In the genomic region with DNA sequence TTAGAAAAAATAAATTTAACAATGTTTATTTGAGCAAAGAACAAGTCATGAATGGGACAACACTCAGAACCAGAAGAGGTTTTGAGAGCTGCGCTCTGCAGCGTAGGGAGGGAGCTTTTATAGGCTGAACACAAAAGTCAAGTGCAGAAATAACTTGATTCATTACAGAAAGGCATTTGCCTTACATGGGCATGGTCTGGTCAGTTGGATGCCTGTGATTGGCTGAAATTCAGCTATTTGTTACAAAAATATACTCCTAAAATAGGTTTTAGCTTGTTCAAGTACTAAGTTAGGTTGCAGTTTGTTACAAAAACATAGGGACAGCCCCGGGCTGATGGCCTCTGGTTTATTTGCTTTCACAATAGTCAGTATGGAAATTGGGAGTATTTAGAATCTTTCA, we compare ENCODE assay signal across 21 cellular contexts.
DNase-seq lines count a peak whose midpoint lies in the region; ATAC-seq and TF ChIP-seq lines count a peak whose summit lies in the region.
"Had no signal": no experiment of that assay in that cellular context is flagged by ENCODE, and none has a peak within 500 bp of the region (broad histone marks: within the 10 kb centered on the region; RNA-seq: fewer than 3 reads in every experiment).

No MANE protein-coding gene starts in this region.

- H2AK5ac ChIP-seq in mesenchymal stem cell (ENCODE audit: low read length, severe bottlenecking) = no peak overlapping the region

- no peak overlapping the region for H4K91ac ChIP-seq in mesenchymal stem cell (ENCODE audit: low read length)

- H3K9me3 ChIP-seq in HEK293 (ENCODE audit: control insufficient read depth, insufficient read depth, low read depth, low read length) = no peaks in the 10 kb centered on the region
- peaks cover 3% of the 10 kb centered on the region for H3K9me3 ChIP-seq in mesenchymal stem cell (ENCODE audit: control insufficient read depth, low read length)
- no peaks in the 10 kb centered on the region for H3K9me3 ChIP-seq in vagina

- H3K36me3 ChIP-seq in HEK293 (ENCODE audit: control insufficient read depth in 2 of 2, insufficient read depth in 1 of 2, low read length in 2 of 2) (no peaks in the 10 kb centered on the region), mesenchymal stem cell (ENCODE audit: control insufficient read depth in 1 of 2, insufficient read depth in 2 of 2, low read depth in 1 of 2, low read length in 2 of 2) (no peaks in the 10 kb centered on the region), vagina (no peaks in the 10 kb centered on the region)

- no peak overlapping the region for H3K27ac ChIP-seq in HEK293 (ENCODE audit: extremely low read depth, low read depth, low read length)
- peak overlapping the region; percentile 73 to 84 for H3K27ac ChIP-seq in coronary artery
- no peak overlapping the region for H3K27ac ChIP-seq in mesenchymal stem cell (ENCODE audit: low read length, poor library complexity, severe bottlenecking)
- H3K27ac ChIP-seq in vagina = peak overlapping the region; percentile 42
- H3K27ac ChIP-seq: GM23248, RWPE1 had no signal

- no peak overlapping the region for H3K14ac ChIP-seq in mesenchymal stem cell (ENCODE audit: low read length in 2 of 2)

- no peak overlapping the region for H4K8ac ChIP-seq in mesenchymal stem cell (ENCODE audit: low read length)

- H3K36me3 Mint-ChIP-seq in activated naive CD8-positive, alpha-beta T cell treated with anti-CD3 and anti-CD28 coated beads for 36 hours = peaks cover 2% of the 10 kb centered on the region

- H3K79me1 ChIP-seq in mesenchymal stem cell (replicated peaks; ENCODE audit: low read length, poor library complexity, severe bottlenecking) = no peaks in the 10 kb centered on the region

- H2BK120ac ChIP-seq in mesenchymal stem cell (ENCODE audit: low read depth, low read length) = no peak overlapping the region

- WGBS in mesenchymal stem cell = 86% methylated on average over 3 of the region's 3 CpGs

- H3K4ac ChIP-seq in mesenchymal stem cell (ENCODE audit: low read depth in 1 of 2, low read length in 2 of 2) = no peak overlapping the region

- no peak overlapping the region for H3K23ac ChIP-seq in mesenchymal stem cell (ENCODE audit: low read length in 2 of 2)

- no peak overlapping the region for H2BK5ac ChIP-seq in mesenchymal stem cell (ENCODE audit: low read depth, low read length, poor library complexity, severe bottlenecking)

- no peak overlapping the region for H2BK15ac ChIP-seq in mesenchymal stem cell (ENCODE audit: low read depth, poor library complexity, severe bottlenecking)

- intact Hi-C loops in vagina (cut with DNase I) = no loop called here

- H3K27me3 ChIP-seq in mesenchymal stem cell (ENCODE audit: control insufficient read depth in 1 of 2, insufficient read depth in 1 of 2, low read length in 2 of 2) (peaks cover 0 to 5% of the 10 kb centered on the region in 2 experiments), vagina (no peaks in the 10 kb centered on the region)

- H3K4me3 Mint-ChIP-seq in activated naive CD8-positive, alpha-beta T cell treated with anti-CD3 and anti-CD28 coated beads for 36 hours = no peak overlapping the region

- no peak overlapping the region for H2BK12ac ChIP-seq in mesenchymal stem cell (ENCODE audit: low read length in 2 of 2)

- H3K4me3 ChIP-seq in HEK293 (ENCODE audit: low read depth, low read length) (no peak overlapping the region), coronary artery (no peak overlapping the region), mesenchymal stem cell (ENCODE audit: insufficient read depth in 1 of 2, low read depth in 1 of 2, low read length in 2 of 2) (no peak overlapping the region), vagina (no peak overlapping the region)
- H3K4me3 ChIP-seq: GM23248, K562 had no signal

- CTCF ChIA-PET in HEK293 (lab: Yijun Ruan, JAX) = no interaction called here

- no peak for TF ChIP-seq POLR2A in vagina (IDR thresholded peaks at IDR 0.05)

- no peak overlapping the region for H3K4me2 ChIP-seq in mesenchymal stem cell (ENCODE audit: low read length, poor library complexity, severe bottlenecking)

- no peak for ATAC-seq in GM21619 (IDR thresholded peaks at IDR 0.05; ENCODE audit: unreplicated experiment)
- ATAC-seq: HepG2, K562 had no signal

- POLR2A ChIA-PET in HEK293 (lab: Yijun Ruan, JAX) = no interaction called here

- H3K9me3 Mint-ChIP-seq in activated naive CD8-positive, alpha-beta T cell treated with anti-CD3 and anti-CD28 coated beads for 36 hours = peaks cover 15% of the 10 kb centered on the region

- DNase-seq in coronary artery (ENCODE audit: low spot score) = no peak
- peak; percentile 17 for DNase-seq in mesenchymal stem cell
- DNase-seq in vagina (ENCODE audit: extremely low spot score in 2 of 2) = no peak
- DNase-seq in activated naive CD8-positive, alpha-beta T cell treated with anti-CD3 and anti-CD28 coated beads for 36 hours = no peak
- no peak for DNase-seq in SHP77 (lab: John Stamatoyannopoulos, UW)
- DNase-seq: Calu3, GM23248, H7, Kasumi-1, NCI-H1105, NCI-H1436 treated with DMSO at 0.1 percent for 48 hours, NCI-H2029, NCI-H446 treated with DMSO at 0.1 percent for 48 hours, NCI-H526, NCI-H82, SHP77 treated with DMSO at 0.1 percent for 48 hours had no signal

- no peak overlapping the region for H2AFZ ChIP-seq in mesenchymal stem cell (ENCODE audit: low read depth, low read length)
- H2AFZ ChIP-seq: GM23248 had no signal

- H3K27me3 Mint-ChIP-seq in activated naive CD8-positive, alpha-beta T cell treated with anti-CD3 and anti-CD28 coated beads for 36 hours = peaks cover 3% of the 10 kb centered on the region

- no peak overlapping the region for H3K27ac Mint-ChIP-seq in activated naive CD8-positive, alpha-beta T cell treated with anti-CD3 and anti-CD28 coated beads for 36 hours

- H3K4me1 ChIP-seq in HEK293 (ENCODE audit: control insufficient read depth, insufficient read depth, low read length) = no peaks in the 10 kb centered on the region
- peaks cover 4% of the 10 kb centered on the region for H3K4me1 ChIP-seq in mesenchymal stem cell (ENCODE audit: control insufficient read depth, insufficient read depth, low read depth, low read length)
- H3K4me1 ChIP-seq in vagina = peaks cover 22% of the 10 kb centered on the region

- TF ChIP-seq CTCF in HEK293 (tag by site-specific recombination; IDR thresholded peaks at IDR 0.05) (no peak), coronary artery (IDR thresholded peaks at IDR 0.05) (no peak), vagina (IDR thresholded peaks at IDR 0.05) (no peak)

- H3K18ac ChIP-seq in mesenchymal stem cell (ENCODE audit: low read depth in 1 of 2, low read length in 2 of 2) = no peak overlapping the region

- H3K4me1 Mint-ChIP-seq in activated naive CD8-positive, alpha-beta T cell treated with anti-CD3 and anti-CD28 coated beads for 36 hours = no peaks in the 10 kb centered on the region

- H3K9ac ChIP-seq in mesenchymal stem cell (ENCODE audit: low read length) = no peak overlapping the region
- H3K9ac ChIP-seq: GM23248 had no signal

TF ChIP-seq in HEK293, 187 proteins besides CTCF, POLR2A, EP300 and RAD21:
- TF ChIP-seq ZSCAN30 (tag by site-specific recombination; IDR thresholded peaks at IDR 0.05) (no peak), ZBTB49 (tag by site-specific recombination; IDR thresholded peaks at IDR 0.05; ENCODE audit: low read depth) (no peak), ZNF549 (tag by site-specific recombination; IDR thresholded peaks at IDR 0.05) (peak; percentile 75; the same call in 1 of the 2 replicates)

Comparison
In these comparisons a context has a peak if more than half of its experiments do, and no peak if none do; other contexts are left out.
1. H3K27ac ChIP-seq: peak in coronary artery (2 of 2) and vagina (single experiment); none in HEK293 (single experiment) and mesenchymal stem cell (single experiment).